In the genomic region with DNA sequence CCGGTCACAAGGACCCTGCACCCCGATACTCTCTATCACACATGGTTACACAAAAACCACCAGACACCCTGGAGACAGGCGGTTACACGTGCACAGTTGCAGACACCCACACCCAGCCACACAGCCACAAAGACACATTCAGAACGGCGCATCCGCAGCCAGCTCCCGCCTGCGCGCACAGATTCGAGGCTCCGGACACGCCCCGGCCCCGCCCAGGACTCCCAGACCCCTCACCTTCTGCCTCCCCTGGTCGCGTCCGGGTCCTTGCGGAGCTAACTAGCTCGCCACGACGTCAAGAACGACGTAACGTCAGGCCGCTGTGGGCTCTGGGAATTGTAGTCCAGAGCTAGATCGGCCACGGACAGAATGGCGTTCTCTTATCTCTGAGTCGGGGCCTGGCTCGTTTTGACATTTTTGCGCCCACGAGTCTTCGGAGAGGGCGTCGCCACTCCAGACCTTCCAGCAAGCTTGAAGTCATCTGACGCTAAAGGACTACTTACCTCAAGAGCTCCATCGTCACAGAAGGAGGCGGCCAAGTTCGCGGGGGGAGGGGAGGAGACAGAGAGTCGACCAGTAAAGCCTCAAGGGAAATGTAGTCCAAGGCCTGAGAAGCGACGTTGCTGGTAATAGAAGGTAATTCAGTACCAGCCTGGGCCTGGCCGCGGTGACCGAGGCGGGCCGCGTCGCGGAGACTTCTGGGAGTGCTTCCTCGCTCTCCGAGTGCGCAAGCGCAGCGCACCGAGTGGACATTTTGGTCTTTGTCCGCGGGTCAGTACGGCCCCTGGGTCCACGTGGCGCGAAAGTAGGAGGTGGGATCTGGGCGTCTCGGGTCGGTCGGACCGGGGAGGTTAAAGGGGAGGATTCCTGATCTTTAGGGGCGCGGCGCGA, we compare ENCODE assay signal across 1 cellular context.
TF ChIP-seq lines count a peak whose summit lies in the region.

A gene (plus strand): TSS at position 719 of the 888 bp plus-strand sequence. CDS start 21,335 bp downstream, outside the sequence.
A gene (minus strand): TSS at position 278 of the 888 bp plus-strand sequence. CDS start 12,680 bp downstream, outside the sequence.

TF ChIP-seq in HepG2, 621 proteins besides CTCF, POLR2A, EP300 and RAD21 (continued from another document and continues in another):
- TF ChIP-seq, protein P1, sequence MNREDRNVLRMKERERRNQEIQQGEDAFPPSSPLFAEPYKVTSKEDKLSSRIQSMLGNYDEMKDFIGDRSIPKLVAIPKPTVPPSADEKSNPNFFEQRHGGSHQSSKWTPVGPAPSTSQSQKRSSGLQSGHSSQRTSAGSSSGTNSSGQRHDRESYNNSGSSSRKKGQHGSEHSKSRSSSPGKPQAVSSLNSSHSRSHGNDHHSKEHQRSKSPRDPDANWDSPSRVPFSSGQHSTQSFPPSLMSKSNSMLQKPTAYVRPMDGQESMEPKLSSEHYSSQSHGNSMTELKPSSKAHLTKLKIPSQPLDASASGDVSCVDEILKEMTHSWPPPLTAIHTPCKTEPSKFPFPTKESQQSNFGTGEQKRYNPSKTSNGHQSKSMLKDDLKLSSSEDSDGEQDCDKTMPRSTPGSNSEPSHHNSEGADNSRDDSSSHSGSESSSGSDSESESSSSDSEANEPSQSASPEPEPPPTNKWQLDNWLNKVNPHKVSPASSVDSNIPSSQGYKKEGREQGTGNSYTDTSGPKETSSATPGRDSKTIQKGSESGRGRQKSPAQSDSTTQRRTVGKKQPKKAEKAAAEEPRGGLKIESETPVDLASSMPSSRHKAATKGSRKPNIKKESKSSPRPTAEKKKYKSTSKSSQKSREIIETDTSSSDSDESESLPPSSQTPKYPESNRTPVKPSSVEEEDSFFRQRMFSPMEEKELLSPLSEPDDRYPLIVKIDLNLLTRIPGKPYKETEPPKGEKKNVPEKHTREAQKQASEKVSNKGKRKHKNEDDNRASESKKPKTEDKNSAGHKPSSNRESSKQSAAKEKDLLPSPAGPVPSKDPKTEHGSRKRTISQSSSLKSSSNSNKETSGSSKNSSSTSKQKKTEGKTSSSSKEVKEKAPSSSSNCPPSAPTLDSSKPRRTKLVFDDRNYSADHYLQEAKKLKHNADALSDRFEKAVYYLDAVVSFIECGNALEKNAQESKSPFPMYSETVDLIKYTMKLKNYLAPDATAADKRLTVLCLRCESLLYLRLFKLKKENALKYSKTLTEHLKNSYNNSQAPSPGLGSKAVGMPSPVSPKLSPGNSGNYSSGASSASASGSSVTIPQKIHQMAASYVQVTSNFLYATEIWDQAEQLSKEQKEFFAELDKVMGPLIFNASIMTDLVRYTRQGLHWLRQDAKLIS (CRISPR knock-in tag; IDR thresholded peaks at IDR 0.05): 0 out of 2 replicates have a peak, but pooled peaks have one; percentile 56
- TF ChIP-seq SP4 (CRISPR knock-in tag; IDR thresholded peaks at IDR 0.05): peak; percentile 19; the same call in 1 of the 2 replicates
- TF ChIP-seq, protein P2, sequence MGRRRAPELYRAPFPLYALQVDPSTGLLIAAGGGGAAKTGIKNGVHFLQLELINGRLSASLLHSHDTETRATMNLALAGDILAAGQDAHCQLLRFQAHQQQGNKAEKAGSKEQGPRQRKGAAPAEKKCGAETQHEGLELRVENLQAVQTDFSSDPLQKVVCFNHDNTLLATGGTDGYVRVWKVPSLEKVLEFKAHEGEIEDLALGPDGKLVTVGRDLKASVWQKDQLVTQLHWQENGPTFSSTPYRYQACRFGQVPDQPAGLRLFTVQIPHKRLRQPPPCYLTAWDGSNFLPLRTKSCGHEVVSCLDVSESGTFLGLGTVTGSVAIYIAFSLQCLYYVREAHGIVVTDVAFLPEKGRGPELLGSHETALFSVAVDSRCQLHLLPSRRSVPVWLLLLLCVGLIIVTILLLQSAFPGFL (CRISPR knock-in tag; IDR thresholded peaks at IDR 0.05): no peak
- TF ChIP-seq DMAP1 (CRISPR knock-in tag; IDR thresholded peaks at IDR 0.05): peak; percentile 99
- TF ChIP-seq PCBP2 (optimal IDR thresholded peaks at IDR 0.05; ENCODE audit: low read depth, low read length, poor library complexity, severe bottlenecking): no peak
- 0 out of 2 replicates have a peak, but pooled peaks have one; percentile 80 for TF ChIP-seq HDAC2 (CRISPR knock-in tag; IDR thresholded peaks at IDR 0.05)
- TF ChIP-seq TP53 (CRISPR knock-in tag; conservative IDR thresholded peaks at IDR 0.05): peak; percentile 72
- TF ChIP-seq, protein P3, sequence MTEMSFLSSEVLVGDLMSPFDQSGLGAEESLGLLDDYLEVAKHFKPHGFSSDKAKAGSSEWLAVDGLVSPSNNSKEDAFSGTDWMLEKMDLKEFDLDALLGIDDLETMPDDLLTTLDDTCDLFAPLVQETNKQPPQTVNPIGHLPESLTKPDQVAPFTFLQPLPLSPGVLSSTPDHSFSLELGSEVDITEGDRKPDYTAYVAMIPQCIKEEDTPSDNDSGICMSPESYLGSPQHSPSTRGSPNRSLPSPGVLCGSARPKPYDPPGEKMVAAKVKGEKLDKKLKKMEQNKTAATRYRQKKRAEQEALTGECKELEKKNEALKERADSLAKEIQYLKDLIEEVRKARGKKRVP (CRISPR knock-in tag; IDR thresholded peaks at IDR 0.05): 0 out of 4 replicates have a peak, but pooled peaks of 1 of the 2 experiments have one; percentile 40
- TF ChIP-seq, protein P4, sequence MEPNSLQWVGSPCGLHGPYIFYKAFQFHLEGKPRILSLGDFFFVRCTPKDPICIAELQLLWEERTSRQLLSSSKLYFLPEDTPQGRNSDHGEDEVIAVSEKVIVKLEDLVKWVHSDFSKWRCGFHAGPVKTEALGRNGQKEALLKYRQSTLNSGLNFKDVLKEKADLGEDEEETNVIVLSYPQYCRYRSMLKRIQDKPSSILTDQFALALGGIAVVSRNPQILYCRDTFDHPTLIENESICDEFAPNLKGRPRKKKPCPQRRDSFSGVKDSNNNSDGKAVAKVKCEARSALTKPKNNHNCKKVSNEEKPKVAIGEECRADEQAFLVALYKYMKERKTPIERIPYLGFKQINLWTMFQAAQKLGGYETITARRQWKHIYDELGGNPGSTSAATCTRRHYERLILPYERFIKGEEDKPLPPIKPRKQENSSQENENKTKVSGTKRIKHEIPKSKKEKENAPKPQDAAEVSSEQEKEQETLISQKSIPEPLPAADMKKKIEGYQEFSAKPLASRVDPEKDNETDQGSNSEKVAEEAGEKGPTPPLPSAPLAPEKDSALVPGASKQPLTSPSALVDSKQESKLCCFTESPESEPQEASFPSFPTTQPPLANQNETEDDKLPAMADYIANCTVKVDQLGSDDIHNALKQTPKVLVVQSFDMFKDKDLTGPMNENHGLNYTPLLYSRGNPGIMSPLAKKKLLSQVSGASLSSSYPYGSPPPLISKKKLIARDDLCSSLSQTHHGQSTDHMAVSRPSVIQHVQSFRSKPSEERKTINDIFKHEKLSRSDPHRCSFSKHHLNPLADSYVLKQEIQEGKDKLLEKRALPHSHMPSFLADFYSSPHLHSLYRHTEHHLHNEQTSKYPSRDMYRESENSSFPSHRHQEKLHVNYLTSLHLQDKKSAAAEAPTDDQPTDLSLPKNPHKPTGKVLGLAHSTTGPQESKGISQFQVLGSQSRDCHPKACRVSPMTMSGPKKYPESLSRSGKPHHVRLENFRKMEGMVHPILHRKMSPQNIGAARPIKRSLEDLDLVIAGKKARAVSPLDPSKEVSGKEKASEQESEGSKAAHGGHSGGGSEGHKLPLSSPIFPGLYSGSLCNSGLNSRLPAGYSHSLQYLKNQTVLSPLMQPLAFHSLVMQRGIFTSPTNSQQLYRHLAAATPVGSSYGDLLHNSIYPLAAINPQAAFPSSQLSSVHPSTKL (CRISPR knock-in tag; IDR thresholded peaks at IDR 0.05): 0 out of 2 replicates have a peak, but pooled peaks have one; percentile 17
- no peak for TF ChIP-seq KDM4B (CRISPR knock-in tag; IDR thresholded peaks at IDR 0.05)
- TF ChIP-seq ZNF333 (CRISPR knock-in tag; IDR thresholded peaks at IDR 0.05; ENCODE audit: borderline replicate concordance): peak; percentile 97; the same call in 1 of the 2 replicates
- TF ChIP-seq POLR2AphosphoS5 (IDR thresholded peaks at IDR 0.05; ENCODE audit: low read depth, low read length): peak; percentile 93
- TF ChIP-seq HDAC1 (CRISPR knock-in tag; IDR thresholded peaks at IDR 0.05): peak; percentile 88
- TF ChIP-seq IRF2 (CRISPR knock-in tag; IDR thresholded peaks at IDR 0.05): peak; percentile 73; the same call in 1 of the 2 replicates
- TF ChIP-seq, protein P5, sequence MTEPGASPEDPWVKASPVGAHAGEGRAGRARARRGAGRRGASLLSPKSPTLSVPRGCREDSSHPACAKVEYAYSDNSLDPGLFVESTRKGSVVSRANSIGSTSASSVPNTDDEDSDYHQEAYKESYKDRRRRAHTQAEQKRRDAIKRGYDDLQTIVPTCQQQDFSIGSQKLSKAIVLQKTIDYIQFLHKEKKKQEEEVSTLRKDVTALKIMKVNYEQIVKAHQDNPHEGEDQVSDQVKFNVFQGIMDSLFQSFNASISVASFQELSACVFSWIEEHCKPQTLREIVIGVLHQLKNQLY (CRISPR knock-in tag; IDR thresholded peaks at IDR 0.05): peak; percentile 50; the same call in 1 of the 2 replicates
- peak; percentile 53; the same call in 1 of the 2 replicates for TF ChIP-seq SALL2 (CRISPR knock-in tag; IDR thresholded peaks at IDR 0.05)
- TF ChIP-seq ZNF616 (CRISPR knock-in tag; IDR thresholded peaks at IDR 0.05; ENCODE audit: low read depth): no peak; the same call in 1 of the 2 replicates
- TF ChIP-seq ZNF232 (CRISPR knock-in tag; IDR thresholded peaks at IDR 0.05; ENCODE audit: borderline replicate concordance): no peak
- peak; percentile 75; the same call in 1 of the 2 replicates for TF ChIP-seq ZNF224 (CRISPR knock-in tag; IDR thresholded peaks at IDR 0.05)
- TF ChIP-seq ARNT (IDR thresholded peaks at IDR 0.05): no peak
- peak; percentile 70; the same call in 1 of the 2 replicates for TF ChIP-seq MEIS1 (CRISPR knock-in tag; IDR thresholded peaks at IDR 0.05; ENCODE audit: borderline replicate concordance)
- TF ChIP-seq, protein P6, sequence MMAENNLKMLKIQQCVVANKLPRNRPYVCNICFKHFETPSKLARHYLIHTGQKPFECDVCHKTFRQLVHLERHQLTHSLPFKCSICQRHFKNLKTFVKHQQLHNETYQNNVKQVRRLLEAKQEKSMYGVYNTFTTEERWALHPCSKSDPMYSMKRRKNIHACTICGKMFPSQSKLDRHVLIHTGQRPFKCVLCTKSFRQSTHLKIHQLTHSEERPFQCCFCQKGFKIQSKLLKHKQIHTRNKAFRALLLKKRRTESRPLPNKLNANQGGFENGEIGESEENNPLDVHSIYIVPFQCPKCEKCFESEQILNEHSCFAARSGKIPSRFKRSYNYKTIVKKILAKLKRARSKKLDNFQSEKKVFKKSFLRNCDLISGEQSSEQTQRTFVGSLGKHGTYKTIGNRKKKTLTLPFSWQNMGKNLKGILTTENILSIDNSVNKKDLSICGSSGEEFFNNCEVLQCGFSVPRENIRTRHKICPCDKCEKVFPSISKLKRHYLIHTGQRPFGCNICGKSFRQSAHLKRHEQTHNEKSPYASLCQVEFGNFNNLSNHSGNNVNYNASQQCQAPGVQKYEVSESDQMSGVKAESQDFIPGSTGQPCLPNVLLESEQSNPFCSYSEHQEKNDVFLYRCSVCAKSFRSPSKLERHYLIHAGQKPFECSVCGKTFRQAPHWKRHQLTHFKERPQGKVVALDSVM (CRISPR knock-in tag; IDR thresholded peaks at IDR 0.05): no peak
- TF ChIP-seq ZNF709 (CRISPR knock-in tag; IDR thresholded peaks at IDR 0.05): peak; percentile 33; the same call in 1 of the 2 replicates
- TF ChIP-seq TGIF2 (CRISPR knock-in tag; IDR thresholded peaks at IDR 0.05): peak; percentile 88
- no peak for TF ChIP-seq HNRNPH1 (optimal IDR thresholded peaks at IDR 0.05; ENCODE audit: low read depth, low read length)
- TF ChIP-seq, protein P7, sequence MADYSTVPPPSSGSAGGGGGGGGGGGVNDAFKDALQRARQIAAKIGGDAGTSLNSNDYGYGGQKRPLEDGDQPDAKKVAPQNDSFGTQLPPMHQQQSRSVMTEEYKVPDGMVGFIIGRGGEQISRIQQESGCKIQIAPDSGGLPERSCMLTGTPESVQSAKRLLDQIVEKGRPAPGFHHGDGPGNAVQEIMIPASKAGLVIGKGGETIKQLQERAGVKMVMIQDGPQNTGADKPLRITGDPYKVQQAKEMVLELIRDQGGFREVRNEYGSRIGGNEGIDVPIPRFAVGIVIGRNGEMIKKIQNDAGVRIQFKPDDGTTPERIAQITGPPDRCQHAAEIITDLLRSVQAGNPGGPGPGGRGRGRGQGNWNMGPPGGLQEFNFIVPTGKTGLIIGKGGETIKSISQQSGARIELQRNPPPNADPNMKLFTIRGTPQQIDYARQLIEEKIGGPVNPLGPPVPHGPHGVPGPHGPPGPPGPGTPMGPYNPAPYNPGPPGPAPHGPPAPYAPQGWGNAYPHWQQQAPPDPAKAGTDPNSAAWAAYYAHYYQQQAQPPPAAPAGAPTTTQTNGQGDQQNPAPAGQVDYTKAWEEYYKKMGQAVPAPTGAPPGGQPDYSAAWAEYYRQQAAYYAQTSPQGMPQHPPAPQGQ (CRISPR knock-in tag; IDR thresholded peaks at IDR 0.05; ENCODE audit: borderline replicate concordance): 0 out of 2 replicates have a peak, but pooled peaks have one; percentile 47
- TF ChIP-seq MAZ (IDR thresholded peaks at IDR 0.05; ENCODE audit: borderline replicate concordance, low read depth, low read length): no peak
- TF ChIP-seq MAZ (CRISPR knock-in tag; IDR thresholded peaks at IDR 0.05; ENCODE audit: low read depth): peak; percentile 31; the same call in 1 of the 2 replicates
- no peak for TF ChIP-seq ZSCAN30 (CRISPR knock-in tag; IDR thresholded peaks at IDR 0.05)
- TF ChIP-seq ZNF678 (CRISPR knock-in tag; IDR thresholded peaks at IDR 0.05): 0 out of 2 replicates have a peak, but pooled peaks have one; percentile 54
- TF ChIP-seq MXD4 (CRISPR knock-in tag; IDR thresholded peaks at IDR 0.05): peak; percentile 83
- TF ChIP-seq ZEB1 (IDR thresholded peaks at IDR 0.05; ENCODE audit: insufficient replicate concordance, low read depth): no peak
- TF ChIP-seq ZNF652 (CRISPR knock-in tag; IDR thresholded peaks at IDR 0.05; ENCODE audit: borderline replicate concordance, low read depth): no peak
- 0 out of 2 replicates have a peak, but pooled peaks have one; percentile 62 for TF ChIP-seq SATB2 (CRISPR knock-in tag; IDR thresholded peaks at IDR 0.05)
- TF ChIP-seq NONO (IDR thresholded peaks at IDR 0.05): no peak
- peak; percentile 81 for TF ChIP-seq NONO (CRISPR knock-in tag; conservative IDR thresholded peaks at IDR 0.05)
- peak; percentile 64; the same call in 1 of the 2 replicates for TF ChIP-seq PHF20 (CRISPR knock-in tag; IDR thresholded peaks at IDR 0.05)
- TF ChIP-seq ZBTB8A (CRISPR knock-in tag; IDR thresholded peaks at IDR 0.05; ENCODE audit: borderline replicate concordance, low read depth): no peak
